In the genomic region with DNA sequence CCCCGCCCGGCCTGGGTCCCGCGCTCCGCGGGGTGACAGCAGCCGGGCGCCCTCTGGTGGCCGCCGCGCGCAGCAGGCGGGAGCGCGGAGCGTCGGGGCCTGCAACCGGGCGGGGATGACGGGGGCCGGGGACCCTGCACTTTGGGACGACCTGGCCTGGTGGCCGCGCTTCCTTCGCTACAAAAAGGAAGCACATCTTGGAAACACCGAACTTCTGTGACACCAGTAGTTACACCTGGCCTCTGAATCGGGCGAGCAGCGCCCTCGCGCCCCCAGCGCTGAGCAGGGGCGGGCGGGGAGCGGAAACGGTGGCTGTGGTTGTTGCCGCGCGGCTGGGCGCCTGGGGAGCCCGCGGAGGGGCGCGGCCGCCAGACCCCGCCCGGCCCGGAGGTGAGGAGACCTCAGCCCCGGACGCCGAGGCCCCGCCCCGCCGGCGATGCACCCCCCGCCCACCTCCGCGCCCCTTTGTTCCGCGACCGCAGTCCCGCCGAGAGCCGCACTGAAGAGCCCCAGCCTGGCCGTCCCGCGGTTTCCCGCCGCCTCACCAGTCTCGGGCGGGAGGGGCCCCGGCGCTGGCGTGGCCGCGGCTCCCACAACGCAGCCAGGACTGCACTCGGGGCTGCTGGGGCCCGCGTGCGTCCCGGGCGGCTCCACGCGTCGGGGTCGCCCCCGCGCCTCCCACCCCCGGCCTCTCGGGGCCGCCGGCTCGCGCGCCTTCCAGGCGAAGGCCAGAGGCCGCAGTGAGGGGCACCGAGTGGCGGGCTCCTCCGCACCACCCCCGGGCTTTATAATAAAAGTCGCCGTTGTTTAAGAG, we compare ENCODE assay signal across 1 cellular context.
A peak's percentile ranks its signal among the peaks of the same experiment; 100 is the strongest.
TF ChIP-seq lines count a peak whose summit lies in the region.

No MANE protein-coding gene starts in this region.

TF ChIP-seq in GM12878, 131 proteins besides CTCF, POLR2A, EP300 and RAD21 (continued from another document):
- TF ChIP-seq POLR2AphosphoS2 (IDR thresholded peaks at IDR 0.05; ENCODE audit: low read depth, low read length) = 0 out of 2 replicates have a peak, but pooled peaks have one; percentile 15
